In the genomic region with DNA sequence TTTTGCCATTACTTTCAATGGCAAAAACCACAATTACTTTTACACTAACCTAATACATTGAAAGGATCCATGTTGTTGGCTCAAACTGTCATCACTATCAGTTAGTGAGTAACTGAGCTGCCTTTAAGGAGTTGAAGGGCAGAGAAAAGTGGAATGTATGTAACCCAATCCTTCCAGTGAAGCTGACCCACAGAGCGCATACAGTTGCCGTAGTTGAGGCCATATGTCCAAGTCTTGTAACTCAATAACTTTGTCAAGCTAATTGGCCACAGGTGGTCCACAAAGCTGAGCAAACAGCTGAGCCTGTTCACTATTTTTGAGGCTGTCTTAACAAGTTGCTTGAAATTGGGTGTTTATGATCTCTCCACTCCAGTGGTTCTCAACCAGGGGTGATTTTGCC, we compare ENCODE assay signal across 28 cellular contexts.
"Had no signal": no experiment of that assay in that cellular context is flagged by ENCODE, and none has a peak within 500 bp of the region (broad histone marks: within the 10 kb centered on the region; RNA-seq: fewer than 3 reads in every experiment).

No MANE protein-coding gene starts in this region.

- H3K36me3 ChIP-seq: adrenal gland, esophagus muscularis mucosa, gastrocnemius medialis, heart left ventricle had no signal

- H3K27ac ChIP-seq: adrenal gland, body of pancreas, esophagus muscularis mucosa, foreskin keratinocyte, gastrocnemius medialis, heart left ventricle had no signal

- H3K4me1 ChIP-seq: adrenal gland, body of pancreas, esophagus muscularis mucosa, foreskin keratinocyte, gastrocnemius medialis, heart left ventricle had no signal

- H3K4me3 ChIP-seq: adrenal gland, body of pancreas, esophagus muscularis mucosa, gastrocnemius medialis, heart left ventricle had no signal

- H3K27me3 ChIP-seq: adrenal gland, body of pancreas, esophagus muscularis mucosa, foreskin keratinocyte, gastrocnemius medialis, heart left ventricle had no signal

- DNase-seq: activated CD4-positive, alpha-beta memory T cell treated with anti-CD3 and anti-CD28 coated beads for 36 hours; activated CD4-positive, alpha-beta T cell treated with anti-CD3 and anti-CD28 coated beads for 36 hours; activated CD4-positive, alpha-beta T cell treated with anti-CD3 and anti-CD28 coated beads, Interleukin-2, amount 10 ng/mL, durations not matched to agents 24 days and 14 days; activated CD4-positive, CD25-positive, alpha-beta regulatory T cell; activated CD4-positive, CD25-positive, alpha-beta regulatory T cell treated with anti-CD3 and anti-CD28 coated beads, Interleukin-2, amount 50 U/mL, for 72 hours; activated CD8-positive, alpha-beta memory T cell treated with anti-CD3 and anti-CD28 coated beads, Interleukin-2, amount 10 ng/mL, durations not matched to agents 7 days and 5 days; activated CD8-positive, alpha-beta memory T cell treated with anti-CD3 and anti-CD28 coated beads, Interleukin-2, amount 50 U/mL, for 4 hours; activated CD8-positive, alpha-beta T cell treated with anti-CD3 and anti-CD28 coated beads, Interleukin-2, amount 10 ng/mL, durations not matched to agents 7 days and 5 days; activated effector memory CD4-positive, alpha-beta T cell treated with anti-CD3 and anti-CD28 coated beads, Interleukin-2, amount 50 U/mL, for 16 hours; activated naive CD4-positive, alpha-beta T cell treated with anti-CD3 and anti-CD28 coated beads for 36 hours; activated naive CD8-positive, alpha-beta T cell treated with anti-CD3 and anti-CD28 coated beads for 36 hours; activated naive CD8-positive, alpha-beta T cell treated with anti-CD3 and anti-CD28 coated beads, Interleukin-2, amount 50 U/mL, for 24 hours; activated T-cell treated with anti-CD3 and anti-CD28 coated beads, Interleukin-2, amount 50 U/mL, for 1 hour; activated T-cell treated with anti-CD3 and anti-CD28 coated beads, Interleukin-2, amount 50 U/mL, for 48 hours; adrenal gland; amygdala; aorta; body of pancreas; cortex of kidney; dermis blood vessel endothelial cell; effector CD4-positive, alpha-beta T cell; effector memory CD8-positive, alpha-beta T cell; erythroblast; foreskin keratinocyte; gastrocnemius medialis; glutamatergic neuron; heart left ventricle had no signal
